In genomic region chr10:100183482-100183881, GRCh38 we compare ENCODE assay signal across 11 cellular contexts. TPM values are rescaled to one million over a fixed set of nuclear protein-coding genes. Genes with fewer than 3 reads are reported as not detected.
DNase-seq lines count a peak whose midpoint lies in the region; ATAC-seq and TF ChIP-seq lines count a peak whose summit lies in the region.
"Had no signal": no experiment of that assay in that cellular context is flagged by ENCODE, and none has a peak within 500 bp of the region (broad histone marks: within the 10 kb centered on the region; RNA-seq: fewer than 3 reads in every experiment).

No MANE protein-coding gene starts in this region.

- H3K4me2 ChIP-seq in mammary epithelial cell (ENCODE audit: insufficient read depth, low read depth, low read length) (peak overlapping the region; percentile 71), neuronal stem cell (ENCODE audit: insufficient read depth, low read length, poor library complexity, severe bottlenecking) (no peak overlapping the region)

- H3K4me1 ChIP-seq in HEK293 (ENCODE audit: control insufficient read depth, insufficient read depth, low read length) (no peaks in the 10 kb centered on the region), mammary epithelial cell (ENCODE audit: insufficient read depth, low read length) (peaks cover 30% of the 10 kb centered on the region), neuronal stem cell (ENCODE audit: control insufficient read depth in 2 of 2, insufficient read depth in 1 of 2, low read depth in 1 of 2, low read length in 2 of 2) (peaks cover 2 to 13% of the 10 kb centered on the region in 2 donors)

- intact Hi-C loops in mammary epithelial cell (cut with micrococcal nuclease): loop anchor here (10.0 kb wide), 3 partner anchors 179 to 449 kb away; partner anchors contain the start of genes COX15, CUTC and DNMBP
- intact Hi-C loops in sciatic nerve (cut with DNase I): no loop called here

- H3K79me2 ChIP-seq in mammary epithelial cell (ENCODE audit: insufficient read depth, low read length): peaks cover 69% of the 10 kb centered on the region

- in situ Hi-C loops in mammary epithelial cell (cut with MboI; ENCODE audit: low sequenced_read_pairs in 2 of 2): loop anchor here in 1 of 2 donors (10.0 kb wide), 1 partner anchor 279 kb away; no protein-coding TSS in a partner anchor

- H3K4ac ChIP-seq in neuronal stem cell (ENCODE audit: low read length): no peak overlapping the region

- H3K14ac ChIP-seq in neuronal stem cell (ENCODE audit: low read length): no peak overlapping the region

- ATAC-seq in sciatic nerve (no peak), HG03442 (IDR thresholded peaks at IDR 0.05; ENCODE audit: unreplicated experiment) (no peak), HG03378 (IDR thresholded peaks at IDR 0.05; ENCODE audit: unreplicated experiment) (no peak)
- ATAC-seq: foreskin keratinocyte, SK-N-SH treated with all-trans-retinoic acid at 6 μM for 48 hours had no signal

- no peaks in the 10 kb centered on the region for H3K27me3 ChIP-seq in mammary epithelial cell (ENCODE audit: insufficient read depth, low read length)
- no peaks in the 10 kb centered on the region for H3K27me3 ChIP-seq in neuronal stem cell (ENCODE audit: control insufficient read depth in 3 of 3, insufficient read depth in 3 of 3, low read depth in 1 of 3, low read length in 3 of 3)
- H3K27me3 ChIP-seq: foreskin keratinocyte had no signal

- 52% methylated on average over 3 of the region's 3 CpGs for WGBS in mammary epithelial cell (ENCODE audit: low coverage, missing lambda C conversion rate)
- WGBS in neuronal stem cell (ENCODE audit: extremely low coverage in 2 of 2, insufficient read length in 2 of 2, insufficient replicate concordance in 1 of 2), 2 donors: no CpG with 5 or more reads among the region's 3 CpGs

- H4K20me1 ChIP-seq in mammary epithelial cell (ENCODE audit: insufficient read depth, low read length): no peaks in the 10 kb centered on the region

- H2BK120ac ChIP-seq in neuronal stem cell (ENCODE audit: low read depth, low read length): no peak overlapping the region

- H3K23ac ChIP-seq in neuronal stem cell (ENCODE audit: low read depth, low read length, poor library complexity): no peak overlapping the region

- no peak overlapping the region for H2BK5ac ChIP-seq in neuronal stem cell (ENCODE audit: low read length)

- peak; percentile 21 for DNase-seq in NCI-H82 treated with DMSO at 0.1 percent for 48 hours (lab: John Stamatoyannopoulos, UW; ENCODE audit: unreplicated experiment)
- peak; percentile 58 for DNase-seq in mammary epithelial cell
- no peak for DNase-seq in neuronal stem cell (ENCODE audit: low spot score)
- DNase-seq in sciatic nerve (ENCODE audit: low spot score): no peak
- no peak for DNase-seq in epidermal melanocyte (ENCODE audit: insufficient read length, low spot score)
- DNase-seq: activated naive CD4-positive, alpha-beta T cell had no signal

- CTCF ChIA-PET in HEK293 (lab: Yijun Ruan, JAX) (interaction anchor here (0.5 to 2.5 kb wide), 2 partner anchors 337 to 413 kb away, joined by 3 to 8 read pairs; no protein-coding TSS in a partner anchor), mammary epithelial cell (lab: Charles Lee; ENCODE audit: low non-redundant PET) (no interaction called here)

- H3K18ac ChIP-seq in neuronal stem cell (ENCODE audit: low read length): no peak overlapping the region

- H2AFZ ChIP-seq in mammary epithelial cell (ENCODE audit: low read depth, low read length) (no peak overlapping the region), neuronal stem cell (ENCODE audit: low read length) (no peak overlapping the region)

- POLR2A ChIA-PET in HEK293 (lab: Yijun Ruan, JAX): no interaction called here

- no peak overlapping the region for H3K27ac ChIP-seq in HEK293 (ENCODE audit: extremely low read depth, low read depth, low read length)
- H3K27ac ChIP-seq in mammary epithelial cell (ENCODE audit: insufficient read depth, low read depth, low read length): peak overlapping the region; percentile 23
- H3K27ac ChIP-seq in neuronal stem cell (replicated peaks; ENCODE audit: low read length): no peak overlapping the region

- no peak overlapping the region for H3K4me3 ChIP-seq in HEK293 (ENCODE audit: low read depth, low read length)
- no peak overlapping the region for H3K4me3 ChIP-seq in mammary epithelial cell (replicated peaks in 1 of 3; ENCODE audit: insufficient read depth in 1 of 3, low read depth in 2 of 3, low read length in 3 of 3)
- H3K4me3 ChIP-seq in neuronal stem cell (ENCODE audit: low read length in 2 of 2): no peak overlapping the region

- H3K9ac ChIP-seq in mammary epithelial cell (ENCODE audit: insufficient read depth, low read length) (no peak overlapping the region), neuronal stem cell (ENCODE audit: low read depth, low read length, poor library complexity) (peak overlapping the region; percentile 17)

- TF ChIP-seq CTCF in HEK293 (tag by site-specific recombination; IDR thresholded peaks at IDR 0.05): no peak
- no peak for TF ChIP-seq CTCF in mammary epithelial cell (conservative IDR thresholded peaks at IDR 0.05 in 1 of 2, IDR thresholded peaks at IDR 0.05 in 1 of 2; ENCODE audit: extremely low read depth in 1 of 2, insufficient read depth in 1 of 2, low read depth in 1 of 2, low read length in 2 of 2)

- H2BK12ac ChIP-seq in neuronal stem cell (ENCODE audit: low read length): no peak overlapping the region

- no peak overlapping the region for H4K91ac ChIP-seq in neuronal stem cell (ENCODE audit: low read depth, low read length, poor library complexity)

- H4K8ac ChIP-seq in neuronal stem cell (ENCODE audit: low read depth, low read length): no peak overlapping the region

- dilution Hi-C loops in mammary epithelial cell (cut with HindIII; ENCODE audit: low sequenced_read_pairs): no loop called here

- H2BK15ac ChIP-seq in neuronal stem cell (ENCODE audit: low read length): no peak overlapping the region

- no TSS peak for BruUV-seq in mammary epithelial cell (replicated peaks; lab: Mats Ljungman, UMichigan)

- H3K36me3 ChIP-seq in HEK293 (ENCODE audit: control insufficient read depth in 2 of 2, insufficient read depth in 1 of 2, low read length in 2 of 2): peaks cover 27 to 38% of the 10 kb centered on the region in 2 experiments
- peaks cover 6% of the 10 kb centered on the region for H3K36me3 ChIP-seq in mammary epithelial cell (ENCODE audit: insufficient read depth, low read length)
- peaks cover 2 to 71% of the 10 kb centered on the region in 2 donors for H3K36me3 ChIP-seq in neuronal stem cell (replicated peaks in 1 of 2; ENCODE audit: control insufficient read depth in 2 of 2, insufficient read depth in 2 of 2, low read length in 2 of 2)

- H3K9me3 ChIP-seq in HEK293 (ENCODE audit: control insufficient read depth, insufficient read depth, low read depth, low read length) (no peaks in the 10 kb centered on the region), mammary epithelial cell (replicated peaks; ENCODE audit: insufficient read depth, low read length) (no peaks in the 10 kb centered on the region), neuronal stem cell (replicated peaks in 1 of 2; ENCODE audit: control insufficient read depth in 2 of 2, insufficient read depth in 1 of 2, low read depth in 1 of 2, low read length in 2 of 2) (peaks cover 0 to 8% of the 10 kb centered on the region in 2 donors)

- H3K79me1 ChIP-seq in neuronal stem cell (ENCODE audit: low read depth, low read length): no peaks in the 10 kb centered on the region

- H2AK5ac ChIP-seq in neuronal stem cell (ENCODE audit: low read depth, low read length): no peak overlapping the region

TF ChIP-seq in HEK293, 187 proteins besides CTCF, POLR2A, EP300 and RAD21:
- TF ChIP-seq ZNF335 (tag by site-specific recombination; conservative IDR thresholded peaks at IDR 0.05) (0 out of 2 replicates have a peak, but pooled peaks have one; percentile 13), MYNN (tag by site-specific recombination; IDR thresholded peaks at IDR 0.05; ENCODE audit: borderline replicate concordance) (no peak)

RNA-seq across cellular contexts. Expression of gene ERLIN1, which starts 2.3 kb away (rescaled TPM):
- total RNA-seq in mammary epithelial cell (10 to 100 TPM; 31.5 to 44.3 TPM), sciatic nerve (26.3 TPM)
- 42.5 TPM for polyA plus RNA-seq in mammary epithelial cell
- 33.5 TPM for polyA minus RNA-seq in mammary epithelial cell
- polyA plus RNA-seq in neuronal stem cell (2013, experiment 1 of 2): 34.3 TPM
- 33.8 TPM for polyA plus RNA-seq in neuronal stem cell (2013, experiment 2 of 2)

RNA-seq across cellular contexts. Expression of gene CHUK, which starts 45.9 kb away (rescaled TPM):
- total RNA-seq in mammary epithelial cell (10 to 100 TPM; 19.1 to 21.8 TPM), sciatic nerve (22.4 TPM)
- 10.5 TPM for polyA plus RNA-seq in mammary epithelial cell
- polyA minus RNA-seq in mammary epithelial cell: 29.5 TPM
- 8.1 TPM for polyA plus RNA-seq in neuronal stem cell (2013, experiment 1 of 2)
- 8.0 TPM for polyA plus RNA-seq in neuronal stem cell (2013, experiment 2 of 2)

Comparison
In these comparisons a context has a peak if more than half of its experiments do, and no peak if none do; other contexts are left out.
1. DNase-seq: peak in NCI-H82 treated with DMSO at 0.1 percent for 48 hours (single experiment) and mammary epithelial cell (single experiment); none in neuronal stem cell (single experiment), sciatic nerve (single experiment) and epidermal melanocyte (single experiment).